Comparison of ENCODE assay signal across 22 cellular contexts in genomic region chr6:111898452-111898851, GRCh38. TPM values are rescaled to one million over a fixed set of nuclear protein-coding genes. Genes with fewer than 3 reads are reported as not detected.
DNase-seq lines count a peak whose midpoint lies in the region; ATAC-seq, FAIRE-seq and TF ChIP-seq lines count a peak whose summit lies in the region.
"Had no signal": no experiment of that assay in that cellular context is flagged by ENCODE, and none has a peak within 500 bp of the region (broad histone marks: within the 10 kb centered on the region; RNA-seq: fewer than 3 reads in every experiment).

No MANE protein-coding gene starts in this region.

- intact Hi-C loops in kidney (cut with DNase I) = no loop called here
- intact Hi-C loops in activated T-helper 2 cell treated with anti-CD3 and anti-CD28 coated beads, Interferon-gamma antibody, Interleukin-2, Interleukin-4, amounts not matched to agents 10 μg/mL and 5 μg/mL and 100 μg/mL, durations not matched to agents 14 hours and 24 hours and 36 hours (cut with micrococcal nuclease) = no loop called here
- intact Hi-C loops in left cardiac atrium (cut with DNase I) = no loop called here

- H3K4me2 ChIP-seq in GM23338 (no peak overlapping the region), neural progenitor cell (peak overlapping the region; percentile 8)

- no peaks in the 10 kb centered on the region for H3K79me2 ChIP-seq in GM23338 (replicated peaks; ENCODE audit: insufficient read depth)
- no peaks in the 10 kb centered on the region for H3K79me2 ChIP-seq in neural progenitor cell (ENCODE audit: low read depth)

- H3K36me3 ChIP-seq in GM23338 (ENCODE audit: insufficient read depth) (no peaks in the 10 kb centered on the region), WERI-Rb-1 (no peaks in the 10 kb centered on the region), neural progenitor cell (no peaks in the 10 kb centered on the region), kidney (ENCODE audit: control insufficient read depth in 1 of 2, insufficient read depth in 2 of 2, low read length in 2 of 2) (no peaks in the 10 kb centered on the region)
- H3K36me3 ChIP-seq: BE2C had no signal

- no peaks in the 10 kb centered on the region; the same call in 1 of the 2 replicates for H3K9me2 ChIP-seq in GM23338 (ENCODE audit: insufficient read depth)

- no peaks in the 10 kb centered on the region for H3K36me3 Mint-ChIP-seq in GM23338 (ENCODE audit: low read depth)
- H3K36me3 Mint-ChIP-seq in neural progenitor cell = peaks cover 8% of the 10 kb centered on the region
- no peaks in the 10 kb centered on the region for H3K36me3 Mint-ChIP-seq in activated T-helper 2 cell treated with anti-CD3 and anti-CD28 coated beads, Interferon-gamma antibody, Interleukin-2, Interleukin-4, amounts not matched to agents 10 μg/mL and 5 μg/mL and 100 μg/mL, durations not matched to agents 14 hours and 24 hours and 36 hours (ENCODE audit: low read depth)

- H3K9ac ChIP-seq in neural progenitor cell (no peak overlapping the region), kidney (ENCODE audit: low read length in 2 of 2) (no peak overlapping the region)

- TF ChIP-seq CTCF in GM23338 (conservative IDR thresholded peaks at IDR 0.05; ENCODE audit: low read depth in 2 of 2) (no peak), WERI-Rb-1 (IDR thresholded peaks at IDR 0.05; ENCODE audit: low read depth, low read length) (no peak), neural progenitor cell (IDR thresholded peaks at IDR 0.05) (no peak), kidney (IDR thresholded peaks at IDR 0.05; ENCODE audit: borderline replicate concordance, extremely low read depth, insufficient read depth) (no peak)

- H3K27me3 ChIP-seq in GM23338 (ENCODE audit: insufficient read depth) = no peaks in the 10 kb centered on the region
- no peaks in the 10 kb centered on the region for H3K27me3 ChIP-seq in WERI-Rb-1 (ENCODE audit: insufficient read depth, low read depth, severe bottlenecking)
- H3K27me3 ChIP-seq in neural progenitor cell = peaks cover 74% of the 10 kb centered on the region
- H3K27me3 ChIP-seq: BE2C had no signal

- no peaks in the 10 kb centered on the region for H3K4me1 ChIP-seq in GM23338 (ENCODE audit: insufficient read depth)
- peaks cover 18% of the 10 kb centered on the region for H3K4me1 ChIP-seq in neural progenitor cell
- H3K4me1 ChIP-seq in kidney (ENCODE audit: control insufficient read depth in 1 of 2, insufficient read depth in 1 of 2, low read depth in 1 of 2, low read length in 2 of 2) = no peaks in the 10 kb centered on the region
- H3K4me1 ChIP-seq: BE2C had no signal

- H3F3A ChIP-seq in GM23338 (replicated peaks; ENCODE audit: low read depth) (no peaks in the 10 kb centered on the region), neural progenitor cell (ENCODE audit: low read depth) (peaks cover 25% of the 10 kb centered on the region)

- ATAC-seq in GM23338 = no peak
- ATAC-seq in left cardiac atrium = no peak
- ATAC-seq: K562, Right ventricle myocardium inferior, T-helper 17 cell had no signal

- H4K20me1 ChIP-seq in GM23338 (replicated peaks; ENCODE audit: insufficient read depth) (no peaks in the 10 kb centered on the region), neural progenitor cell (ENCODE audit: low read depth) (peaks cover 10% of the 10 kb centered on the region)

- H3K4me1 Mint-ChIP-seq in GM23338 (no peaks in the 10 kb centered on the region; the same call in 2 of the 3 replicates), neural progenitor cell (peaks cover 10% of the 10 kb centered on the region)
- no peaks in the 10 kb centered on the region for H3K4me1 Mint-ChIP-seq in activated T-helper 2 cell treated with anti-CD3 and anti-CD28 coated beads, Interferon-gamma antibody, Interleukin-2, Interleukin-4, amounts not matched to agents 10 μg/mL and 5 μg/mL and 100 μg/mL, durations not matched to agents 14 hours and 24 hours and 36 hours (ENCODE audit: low read depth)
- H3K4me1 Mint-ChIP-seq: T-helper 17 cell had no signal

- H3K9me3 ChIP-seq in WERI-Rb-1 (ENCODE audit: severe bottlenecking) (no peaks in the 10 kb centered on the region), neural progenitor cell (ENCODE audit: low read depth) (no peaks in the 10 kb centered on the region), kidney (ENCODE audit: control insufficient read depth in 1 of 2, low read length in 2 of 2) (no peaks in the 10 kb centered on the region)
- H3K9me3 ChIP-seq: BE2C had no signal

- H3K27me3 Mint-ChIP-seq in GM23338 (ENCODE audit: insufficient read depth, low read depth, poor library complexity) = peaks cover 2% of the 10 kb centered on the region
- peaks cover 8% of the 10 kb centered on the region for H3K27me3 Mint-ChIP-seq in neural progenitor cell (ENCODE audit: insufficient read depth, low read depth)
- H3K27me3 Mint-ChIP-seq in activated T-helper 2 cell treated with anti-CD3 and anti-CD28 coated beads, Interferon-gamma antibody, Interleukin-2, Interleukin-4, amounts not matched to agents 10 μg/mL and 5 μg/mL and 100 μg/mL, durations not matched to agents 14 hours and 24 hours and 36 hours (ENCODE audit: low read depth) = no peaks in the 10 kb centered on the region
- H3K27me3 Mint-ChIP-seq: T-helper 17 cell had no signal

- no peak overlapping the region for H3K4me3 Mint-ChIP-seq in GM23338
- H3K4me3 Mint-ChIP-seq in neural progenitor cell = no peak overlapping the region
- no peak overlapping the region for H3K4me3 Mint-ChIP-seq in activated T-helper 2 cell treated with anti-CD3 and anti-CD28 coated beads, Interferon-gamma antibody, Interleukin-2, Interleukin-4, amounts not matched to agents 10 μg/mL and 5 μg/mL and 100 μg/mL, durations not matched to agents 14 hours and 24 hours and 36 hours (ENCODE audit: low read depth)
- H3K4me3 Mint-ChIP-seq: T-helper 17 cell had no signal

- H3K27ac ChIP-seq in GM23338 (ENCODE audit: low read depth) = no peak overlapping the region
- H3K27ac ChIP-seq in WERI-Rb-1 = no peak overlapping the region
- peak overlapping the region; percentile 61 for H3K27ac ChIP-seq in neural progenitor cell
- H3K27ac ChIP-seq in kidney (ENCODE audit: low read depth in 2 of 2, low read length in 2 of 2) = no peak overlapping the region
- H3K27ac ChIP-seq: SK-N-MC had no signal

- H3K4me3 ChIP-seq in GM23338 (no peak overlapping the region), WERI-Rb-1 (ENCODE audit: low read depth, low read length) (no peak overlapping the region), neural progenitor cell (no peak overlapping the region), kidney (ENCODE audit: low read length in 2 of 2) (no peak overlapping the region)
- H3K4me3 ChIP-seq: K562, SK-N-MC had no signal

- H2AFZ ChIP-seq in GM23338 (0 out of 2 replicates have a peak overlapping the region, but pooled peaks have one; percentile 20), neural progenitor cell (replicated peaks) (no peak overlapping the region)

- FAIRE-seq in kidney (lab: Jason Lieb, UNC) = no peak
- FAIRE-seq: G401.6, GM12892, K562 had no signal

- H3K27ac Mint-ChIP-seq in GM23338 (no peak overlapping the region), neural progenitor cell (no peak overlapping the region)
- H3K27ac Mint-ChIP-seq in activated T-helper 2 cell treated with anti-CD3 and anti-CD28 coated beads, Interferon-gamma antibody, Interleukin-2, Interleukin-4, amounts not matched to agents 10 μg/mL and 5 μg/mL and 100 μg/mL, durations not matched to agents 14 hours and 24 hours and 36 hours = no peak overlapping the region
- H3K27ac Mint-ChIP-seq: T-helper 17 cell had no signal

- H3K9me3 Mint-ChIP-seq in GM23338 (no peaks in the 10 kb centered on the region), neural progenitor cell (peaks cover 11% of the 10 kb centered on the region)
- no peaks in the 10 kb centered on the region for H3K9me3 Mint-ChIP-seq in activated T-helper 2 cell treated with anti-CD3 and anti-CD28 coated beads, Interferon-gamma antibody, Interleukin-2, Interleukin-4, amounts not matched to agents 10 μg/mL and 5 μg/mL and 100 μg/mL, durations not matched to agents 14 hours and 24 hours and 36 hours

- DNase-seq in GM23338 (ENCODE audit: low spot score) (no peak), NCI-H2171 treated with DMSO at 0.1 percent for 48 hours (lab: John Stamatoyannopoulos, UW) (peak; percentile 30), WERI-Rb-1 (peak; percentile 92), neural progenitor cell (ENCODE audit: low spot score) (peak; percentile 58), kidney (no peak), left cardiac atrium (no peak)
- no peak for DNase-seq in activated T-helper 2 cell treated with anti-CD3 and anti-CD28 coated beads, Interferon-gamma antibody, Interleukin-2, Interleukin-4, amounts not matched to agents 10 μg/mL and 5 μg/mL and 100 μg/mL, durations not matched to agents 14 hours and 24 hours and 36 hours (ENCODE audit: low spot score)
- DNase-seq: BE2C, DND-41, NCI-H1092, NCI-H1436, NCI-H187 treated with DMSO at 0.1 percent for 48 hours, NCI-H226, NCI-H510A treated with DMSO at 0.1 percent for 48 hours, OCI-M1, SW 1271, T-helper 17 cell had no signal

TF ChIP-seq in GM23338, 12 proteins besides CTCF, POLR2A, EP300 and RAD21:
- TF ChIP-seq EZH2 (IDR thresholded peaks at IDR 0.05; ENCODE audit: low read depth, unreplicated experiment) = no peak
- no peak for TF ChIP-seq STAT1 (IDR thresholded peaks at IDR 0.05; ENCODE audit: unreplicated experiment)
- TF ChIP-seq ZNF331 (CRISPR knock-in tag; IDR thresholded peaks at IDR 0.05; ENCODE audit: low read depth) = no peak
- no peak for TF ChIP-seq NANOG (IDR thresholded peaks at IDR 0.05; ENCODE audit: borderline replicate concordance)
- no peak for TF ChIP-seq JUNB (IDR thresholded peaks at IDR 0.05; ENCODE audit: unreplicated experiment)
- no peak for TF ChIP-seq ETS1 (IDR thresholded peaks at IDR 0.05)
- no peak for TF ChIP-seq EZH2phosphoT487 (IDR thresholded peaks at IDR 0.05; ENCODE audit: unreplicated experiment)
- no peak for TF ChIP-seq POLR2AphosphoS5 (IDR thresholded peaks at IDR 0.05; ENCODE audit: low read depth)

RNA-seq across cellular contexts. Expression of gene FYN, which starts 25.2 kb away (rescaled TPM):
- total RNA-seq in GM23338 (2014; rRNA removed; shearing (Covaris generic)) = 70.8 and 143 TPM in 2 replicates
- polyA plus RNA-seq in GM23338 (2016; fragmentation: Nextera tagmentation; extraction: Ambion mirVana) = 46.8 and 54.9 TPM in 2 replicates
- total RNA-seq in neural progenitor cell (ENCODE audit: low replicate concordance) = 149 and 167 TPM in 2 replicates
- total RNA-seq in kidney = 52.4 TPM
- 34.5 TPM for polyA plus RNA-seq in kidney (ENCODE audit: insufficient read depth, low read depth, low replicate concordance)
- total RNA-seq in activated T-helper 2 cell treated with anti-CD3 and anti-CD28 coated beads, Interferon-gamma antibody, Interleukin-2, Interleukin-4, amounts not matched to agents 10 μg/mL and 5 μg/mL and 100 μg/mL, durations not matched to agents 14 hours and 24 hours and 36 hours = 359 TPM in 2 replicates
- total RNA-seq in left cardiac atrium = 10 to 100 TPM; 60.4 to 75.8 TPM

Comparison
In these comparisons a context has a peak if more than half of its experiments do, and no peak if none do; other contexts are left out.
1. DNase-seq: peak in NCI-H2171 treated with DMSO at 0.1 percent for 48 hours (single experiment), WERI-Rb-1 (single experiment) and neural progenitor cell (single experiment); none in GM23338 (single experiment), kidney (single experiment), activated T-helper 2 cell treated with anti-CD3 and anti-CD28 coated beads, Interferon-gamma antibody, Interleukin-2, Interleukin-4, amounts not matched to agents 10 μg/mL and 5 μg/mL and 100 μg/mL, durations not matched to agents 14 hours and 24 hours and 36 hours (single experiment) and left cardiac atrium (single experiment).